Comparison of ENCODE assay signal across 19 cellular contexts in genomic region chr17:47872651-47873161, GRCh38. TPM values are rescaled to one million over a fixed set of nuclear protein-coding genes. Genes with fewer than 3 reads are reported as not detected.
A peak's percentile ranks its signal among the peaks of the same experiment; 100 is the strongest.
DNase-seq lines count a peak whose midpoint lies in the region; ATAC-seq and TF ChIP-seq lines count a peak whose summit lies in the region.
"Had no signal": no experiment of that assay in that cellular context is flagged by ENCODE, and none has a peak within 500 bp of the region (broad histone marks: within the 10 kb centered on the region; RNA-seq: fewer than 3 reads in every experiment).

No MANE protein-coding gene starts in this region.

- H3K4me1 ChIP-seq in adipocyte (ENCODE audit: control insufficient read depth, insufficient read depth, low read length), result peaks cover 23% of the 10 kb centered on the region
- no peaks in the 10 kb centered on the region for H3K4me1 ChIP-seq in foreskin keratinocyte

- peak overlapping the region; percentile 1 for H3K27ac ChIP-seq in foreskin keratinocyte
- H3K27ac ChIP-seq: sigmoid colon, WERI-Rb-1 had no signal

- DNase-seq in H7 (peak; percentile 84), adipocyte (ENCODE audit: low read depth) (no peak), foreskin keratinocyte (no peak), nephron progenitor cell (no peak), GM13977 (ENCODE audit: low spot score) (no peak), dedifferentiated amniotic fluid mesenchymal stem cell (ENCODE audit: extremely low spot score) (no peak), NCI-H2081 treated with DMSO at 0.1 percent for 48 hours (lab: John Stamatoyannopoulos, UW) (no peak), NCI-H128 (lab: John Stamatoyannopoulos, UW; ENCODE audit: unreplicated experiment) (no peak)
- DNase-seq: activated CD8-positive, alpha-beta T cell treated with anti-CD3 and anti-CD28 coated beads for 36 hours; activated naive CD8-positive, alpha-beta T cell treated with anti-CD3 and anti-CD28 coated beads for 36 hours; activated T-cell treated with anti-CD3 and anti-CD28 coated beads, Interleukin-2, amount 50 U/mL, for 72 hours; central memory CD4-positive, alpha-beta T cell; foreskin melanocyte; NCI-H524; sigmoid colon; stimulated activated CD4-positive, alpha-beta T cell treated with anti-CD3 and anti-CD28 coated beads, Interleukin-2, amount 100 ng/mL, for 48 hours; WERI-Rb-1 had no signal

- no peaks in the 10 kb centered on the region for H3K9me3 ChIP-seq in adipocyte (ENCODE audit: control insufficient read depth, low read length)
- H3K9me3 ChIP-seq: sigmoid colon had no signal

- H3K9me3 Mint-ChIP-seq in nephron progenitor cell, result no peaks in the 10 kb centered on the region
- H3K9me3 Mint-ChIP-seq: activated CD8-positive, alpha-beta T cell treated with anti-CD3 and anti-CD28 coated beads for 36 hours; activated naive CD8-positive, alpha-beta T cell treated with anti-CD3 and anti-CD28 coated beads for 36 hours; activated T-cell treated with anti-CD3 and anti-CD28 coated beads, Interleukin-2, amount 50 U/mL, for 72 hours had no signal

- peak overlapping the region; percentile 27 for H3K9ac ChIP-seq in adipocyte (ENCODE audit: low read length)

- no peaks in the 10 kb centered on the region for H3K36me3 Mint-ChIP-seq in nephron progenitor cell (ENCODE audit: low read depth)
- H3K36me3 Mint-ChIP-seq: activated naive CD8-positive, alpha-beta T cell treated with anti-CD3 and anti-CD28 coated beads for 36 hours had no signal

- H3K4me1 Mint-ChIP-seq in nephron progenitor cell, result peaks cover 90% of the 10 kb centered on the region
- H3K4me1 Mint-ChIP-seq: activated naive CD8-positive, alpha-beta T cell treated with anti-CD3 and anti-CD28 coated beads for 36 hours had no signal

- in situ Hi-C loops in GM13977 (cut with MboI; ENCODE audit: low pct_unique_long_range_greater_than_20kb, low sequenced_read_pairs, unreplicated experiment), result no loop called here

- H3K4me3 Mint-ChIP-seq in nephron progenitor cell, result peak overlapping the region; percentile 60
- H3K4me3 Mint-ChIP-seq: activated CD8-positive, alpha-beta T cell treated with anti-CD3 and anti-CD28 coated beads for 36 hours; activated naive CD8-positive, alpha-beta T cell treated with anti-CD3 and anti-CD28 coated beads for 36 hours; activated T-cell treated with anti-CD3 and anti-CD28 coated beads, Interleukin-2, amount 50 U/mL, for 72 hours had no signal

- H3K36me3 ChIP-seq in H7 (replicated peaks; ENCODE audit: control insufficient read depth, insufficient read depth, low read length) (no peaks in the 10 kb centered on the region), adipocyte (ENCODE audit: control insufficient read depth, insufficient read depth, low read length, severe bottlenecking) (no peaks in the 10 kb centered on the region)
- H3K36me3 ChIP-seq: sigmoid colon, WERI-Rb-1 had no signal

- H3K4me3 ChIP-seq in H7 (ENCODE audit: insufficient read depth, low read depth, low read length), result peak overlapping the region; percentile 51
- no peak overlapping the region for H3K4me3 ChIP-seq in adipocyte (ENCODE audit: low read length)
- H3K4me3 ChIP-seq: sigmoid colon had no signal

- H3K27me3 Mint-ChIP-seq in nephron progenitor cell (ENCODE audit: low read depth, poor library complexity), result peaks cover 7% of the 10 kb centered on the region

- no peak overlapping the region for H3K27ac Mint-ChIP-seq in nephron progenitor cell
- H3K27ac Mint-ChIP-seq: activated CD8-positive, alpha-beta T cell treated with anti-CD3 and anti-CD28 coated beads for 36 hours; activated naive CD8-positive, alpha-beta T cell treated with anti-CD3 and anti-CD28 coated beads for 36 hours; activated T-cell treated with anti-CD3 and anti-CD28 coated beads, Interleukin-2, amount 50 U/mL, for 72 hours had no signal

- peak; percentile 13 for ATAC-seq in foreskin keratinocyte
- ATAC-seq: activated CD8-positive, alpha-beta T cell treated with anti-CD3 and anti-CD28 coated beads for 36 hours; activated T-cell treated with anti-CD3 and anti-CD28 coated beads, Interleukin-2, amount 50 U/mL, for 72 hours; Panc1 had no signal

- peaks cover 53% of the 10 kb centered on the region for H3K27me3 ChIP-seq in H7 (ENCODE audit: control insufficient read depth, insufficient read depth, low read length)
- H3K27me3 ChIP-seq in adipocyte (replicated peaks; ENCODE audit: control insufficient read depth, insufficient read depth, low read length), result peaks cover 28% of the 10 kb centered on the region
- peaks cover 54% of the 10 kb centered on the region for H3K27me3 ChIP-seq in foreskin keratinocyte

- TF ChIP-seq CTCF in foreskin keratinocyte (conservative IDR thresholded peaks at IDR 0.05) (no peak), nephron progenitor cell (IDR thresholded peaks at IDR 0.05) (no peak), GM13977 (IDR thresholded peaks at IDR 0.05; ENCODE audit: extremely low read depth, insufficient read depth, missing control alignments) (no peak)

RNA-seq across cellular contexts. Expression of gene SP6, which starts 21.7 kb away (rescaled TPM):
- 0.07 and 0.10 TPM in 2 replicates for total RNA-seq in H7 (2014; rRNA removed; shearing (Covaris generic))
- total RNA-seq in foreskin keratinocyte, result 4.2 and 5.1 TPM in 2 replicates
- 3.3 and 4.6 TPM in 2 replicates for polyA plus RNA-seq in foreskin keratinocyte
- total RNA-seq: activated naive CD8-positive, alpha-beta T cell treated with anti-CD3 and anti-CD28 coated beads for 36 hours had no signal

RNA-seq across cellular contexts. Expression of gene SP2, which starts 23.3 kb away (rescaled TPM):
- total RNA-seq in H7 (2014; rRNA removed; shearing (Covaris generic)), result 2.7 and 3.2 TPM in 2 replicates
- 4.4 and 4.9 TPM in 2 replicates for total RNA-seq in foreskin keratinocyte
- 5.7 and 6.3 TPM in 2 replicates for polyA plus RNA-seq in foreskin keratinocyte

RNA-seq across cellular contexts. Expression of gene SCRN2, which starts 31.6 kb away (rescaled TPM):
- total RNA-seq in H7 (2014; rRNA removed; shearing (Covaris generic)), result 35.5 and 48.6 TPM in 2 replicates
- total RNA-seq in foreskin keratinocyte, result 28.1 and 32.4 TPM in 2 replicates
- polyA plus RNA-seq in foreskin keratinocyte, result 35.8 and 40.7 TPM in 2 replicates

RNA-seq across cellular contexts. Expression of gene LRRC46, which starts 41.2 kb away (rescaled TPM):
- total RNA-seq in H7 (2014; rRNA removed; shearing (Covaris generic)), result 0.21 and 0.30 TPM in 2 replicates
- 0.25 and 0.58 TPM in 2 replicates for total RNA-seq in foreskin keratinocyte
- 0.60 and 0.76 TPM in 2 replicates for polyA plus RNA-seq in foreskin keratinocyte
- total RNA-seq: mesenteric fat pad had no signal

RNA-seq across cellular contexts. Expression of gene MRPL10, which starts 41.4 kb away (rescaled TPM):
- 138 and 156 TPM in 2 replicates for total RNA-seq in H7 (2014; rRNA removed; shearing (Covaris generic))
- total RNA-seq in foreskin keratinocyte, result 37.1 and 39.2 TPM in 2 replicates
- 46.7 and 49.5 TPM in 2 replicates for polyA plus RNA-seq in foreskin keratinocyte
